In genomic region chr4:168618577-168619265, GRCh38 we compare ENCODE assay signal across 14 cellular contexts.
A peak's percentile ranks its signal among the peaks of the same experiment; 100 is the strongest.
DNase-seq lines count a peak whose midpoint lies in the region; ATAC-seq and TF ChIP-seq lines count a peak whose summit lies in the region.
"Had no signal": no experiment of that assay in that cellular context is flagged by ENCODE, and none has a peak within 500 bp of the region (broad histone marks: within the 10 kb centered on the region; RNA-seq: fewer than 3 reads in every experiment).

No MANE protein-coding gene starts in this region.

- DNase-seq in DMS53 (lab: John Stamatoyannopoulos, UW): peak; percentile 7
- DNase-seq in DMS53 treated with DMSO at 0.1 percent for 48 hours (lab: John Stamatoyannopoulos, UW; ENCODE audit: unreplicated experiment): no peak
- DNase-seq in choroid plexus epithelial cell (ENCODE audit: low read depth): peak; percentile 68
- peak; percentile 81 for DNase-seq in iris pigment epithelial cell (ENCODE audit: low read depth)
- DNase-seq in upper lobe of right lung: no peak
- no peak for DNase-seq in posterior vena cava (ENCODE audit: low spot score)
- DNase-seq: activated B cell treated with CpG ODN at 0.5 μM for 24 hours; activated naive CD8-positive, alpha-beta T cell treated with anti-CD3 and anti-CD28 coated beads, Interleukin-2, amount 10 ng/mL, durations not matched to agents 7 days and 5 days; COR-L47; sigmoid colon had no signal

- intact Hi-C loops in upper lobe of right lung (cut with DNase I): no loop called here
- intact Hi-C loops in posterior vena cava (cut with DNase I): no loop called here

- H3K9me3 ChIP-seq in upper lobe of right lung: no peaks in the 10 kb centered on the region
- H3K9me3 ChIP-seq: sigmoid colon had no signal

- no peak overlapping the region for H3K27ac ChIP-seq in upper lobe of right lung
- H3K27ac ChIP-seq: 22Rv1, SK-N-MC had no signal

- H3K4me3 ChIP-seq in choroid plexus epithelial cell (ENCODE audit: low read depth, low read length) (no peak overlapping the region), upper lobe of right lung (no peak overlapping the region)
- H3K4me3 ChIP-seq: sigmoid colon, SK-N-MC had no signal

- H3K36me3 ChIP-seq in upper lobe of right lung: no peaks in the 10 kb centered on the region
- H3K36me3 ChIP-seq: sigmoid colon had no signal

- H3K27me3 ChIP-seq in upper lobe of right lung: no peaks in the 10 kb centered on the region
- H3K27me3 ChIP-seq: sigmoid colon had no signal

- no peaks in the 10 kb centered on the region for H3K4me1 ChIP-seq in upper lobe of right lung

- TF ChIP-seq CTCF in choroid plexus epithelial cell (conservative IDR thresholded peaks at IDR 0.05; ENCODE audit: low read depth, low read length) (no peak), upper lobe of right lung (IDR thresholded peaks at IDR 0.05) (no peak)

- ATAC-seq in upper lobe of right lung (peak; percentile 79), HG03469 (IDR thresholded peaks at IDR 0.05; ENCODE audit: unreplicated experiment) (no peak), HG03571 (IDR thresholded peaks at IDR 0.05; ENCODE audit: unreplicated experiment) (no peak)

Comparison
In these comparisons a context has a peak if more than half of its experiments do, and no peak if none do; other contexts are left out.
1. DNase-seq: peak in DMS53 (single experiment), choroid plexus epithelial cell (single experiment) and iris pigment epithelial cell (single experiment); none in DMS53 treated with DMSO at 0.1 percent for 48 hours (single experiment), upper lobe of right lung (single experiment) and posterior vena cava (single experiment).